In the genomic region with DNA sequence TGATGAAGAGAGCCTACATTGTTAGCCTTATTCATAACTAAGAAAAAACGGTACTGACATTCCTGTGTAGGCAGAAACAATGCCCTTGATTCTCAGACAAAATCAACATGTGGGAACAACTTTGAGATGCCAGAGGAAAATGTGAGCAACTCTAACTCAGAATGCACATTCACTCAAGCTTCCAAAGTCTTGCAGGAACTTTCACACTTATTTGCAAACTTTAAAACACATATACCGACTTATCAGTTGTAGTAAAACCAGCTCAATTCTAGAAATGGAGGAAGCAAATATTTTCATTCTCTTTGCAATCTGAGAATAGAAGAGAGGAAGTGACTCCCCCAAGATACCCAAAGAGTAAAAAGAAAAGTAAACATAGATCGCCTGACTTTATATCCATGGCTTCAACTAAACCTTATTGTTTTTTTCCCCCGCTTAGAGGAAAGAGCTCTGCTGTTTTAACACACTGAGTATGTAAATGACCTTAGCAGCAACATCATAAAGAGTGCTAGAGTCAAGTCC, we compare ENCODE assay signal across 1 cellular context.
TF ChIP-seq lines count a peak whose summit lies in the region.

No MANE protein-coding gene starts in this region.

TF ChIP-seq in WTC11, 78 proteins besides CTCF, POLR2A, EP300 and RAD21 (continued from another document):
- TF ChIP-seq, protein P1, sequence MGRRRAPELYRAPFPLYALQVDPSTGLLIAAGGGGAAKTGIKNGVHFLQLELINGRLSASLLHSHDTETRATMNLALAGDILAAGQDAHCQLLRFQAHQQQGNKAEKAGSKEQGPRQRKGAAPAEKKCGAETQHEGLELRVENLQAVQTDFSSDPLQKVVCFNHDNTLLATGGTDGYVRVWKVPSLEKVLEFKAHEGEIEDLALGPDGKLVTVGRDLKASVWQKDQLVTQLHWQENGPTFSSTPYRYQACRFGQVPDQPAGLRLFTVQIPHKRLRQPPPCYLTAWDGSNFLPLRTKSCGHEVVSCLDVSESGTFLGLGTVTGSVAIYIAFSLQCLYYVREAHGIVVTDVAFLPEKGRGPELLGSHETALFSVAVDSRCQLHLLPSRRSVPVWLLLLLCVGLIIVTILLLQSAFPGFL (CRISPR knock-in tag; IDR thresholded peaks at IDR 0.05; ENCODE audit: borderline replicate concordance), result no peak
- TF ChIP-seq CREM (CRISPR knock-in tag; IDR thresholded peaks at IDR 0.05) (no peak), RELA (CRISPR knock-in tag; IDR thresholded peaks at IDR 0.05; ENCODE audit: borderline replicate concordance) (no peak)
